Comparison of ENCODE assay signal across 24 cellular contexts in genomic region chr16:80776856-80777255, GRCh38.
"Had no signal": no experiment of that assay in that cellular context is flagged by ENCODE, and none has a peak within 500 bp of the region (broad histone marks: within the 10 kb centered on the region; RNA-seq: fewer than 3 reads in every experiment).

No MANE protein-coding gene starts in this region.

- H3K4me3 ChIP-seq: pancreas, psoas muscle, right lobe of liver, sigmoid colon, stomach, thoracic aorta, thyroid gland, tibial nerve, upper lobe of right lung, uterus had no signal

- DNase-seq: naive thymus-derived CD8-positive, alpha-beta T cell; nephron progenitor cell; nucleus accumbens; pancreas; psoas muscle; right cardiac atrium; right lobe of liver; sigmoid colon; small intestine; stimulated activated CD4-positive, alpha-beta T cell treated with anti-CD3 and anti-CD28 coated beads, Interleukin-15, amount 100 ng/mL, for 24 hours; stimulated activated CD4-positive, alpha-beta T cell treated with anti-CD3 and anti-CD28 coated beads, Interleukin-2, amount 100 ng/mL, for 24 hours; stimulated activated CD4-positive, alpha-beta T cell treated with anti-CD3 and anti-CD28 coated beads, Interleukin-2, amount 100 ng/mL, for 48 hours; stimulated activated CD4-positive, alpha-beta T cell treated with anti-CD3 and anti-CD28 coated beads, Interleukin-4, amount 100 ng/mL, for 24 hours; stimulated activated naive B cell treated with anti-CD40 and anti-IgM and Interleukin-4, amounts not matched to agents 10 μg/mL and 1 μg/mL and 100 μg/mL, for 72 hours; stimulated activated naive CD4-positive, alpha-beta T cell treated with Interleukin-2 at 50 U/mL for 16 hours; stomach; thyroid gland; upper lobe of right lung; uterus had no signal

- ATAC-seq: naive thymus-derived CD8-positive, alpha-beta T cell; natural killer cell treated with Interleukin-12 subunit alpha and Interleukin-12 subunit beta and Interleukin-15 and Interleukin-18, amount 100 ng/mL, for 72 hours; pancreas; psoas muscle; right cardiac atrium; right lobe of liver; stimulated activated effector memory CD8-positive, alpha-beta T cell treated with anti-CD3 and anti-CD28 coated beads, Interleukin-12 subunit alpha, Interleukin-12 subunit beta, amount 100 ng/mL, for 72 hours; stimulated activated naive B cell treated with anti-CD40 and anti-IgM and Interleukin-4, amounts not matched to agents 10 μg/mL and 1 μg/mL and 100 μg/mL, for 72 hours; upper lobe of right lung had no signal

- H3K27me3 ChIP-seq: neutrophil, pancreas, right lobe of liver, sigmoid colon, stomach, thyroid gland, tibial nerve, upper lobe of right lung, uterus had no signal

- H3K9me3 ChIP-seq: neutrophil, pancreas, upper lobe of right lung, uterus had no signal

- H3K27ac ChIP-seq: neutrophil, pancreas, psoas muscle, right lobe of liver, sigmoid colon, stomach, thoracic aorta, thyroid gland, tibial nerve, upper lobe of right lung, uterus had no signal

- H3K36me3 ChIP-seq: neutrophil, pancreas, right lobe of liver, sigmoid colon, stomach, thoracic aorta, thyroid gland, tibial nerve, upper lobe of right lung, uterus had no signal

- H3K4me1 ChIP-seq: pancreas, psoas muscle, right lobe of liver, sigmoid colon, stomach, thyroid gland, tibial nerve, upper lobe of right lung, uterus had no signal
